In the genomic region with DNA sequence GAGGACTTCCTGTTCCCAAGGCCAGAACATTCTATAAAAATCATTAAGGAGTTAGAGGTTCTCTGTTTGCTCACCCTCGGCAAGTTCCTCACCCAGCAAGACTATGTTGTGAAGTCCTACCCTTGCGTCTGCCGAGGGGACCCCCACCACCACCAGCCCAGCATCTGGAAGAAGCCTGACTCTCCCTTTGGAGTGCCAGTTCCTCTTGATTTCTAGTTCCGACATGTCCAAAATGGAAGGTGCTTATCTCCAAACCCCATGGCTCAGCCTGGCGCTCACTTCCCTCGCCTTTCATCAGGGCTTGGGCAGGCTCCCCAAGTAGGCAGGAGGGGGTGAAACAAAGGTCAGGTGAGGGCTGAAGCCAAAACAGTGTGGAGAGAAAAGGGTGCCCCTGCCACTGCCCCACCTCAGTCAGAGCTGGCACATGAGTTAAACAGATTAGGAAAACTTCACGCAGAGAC, we compare ENCODE assay signal across 21 cellular contexts. TPM values are rescaled to one million over a fixed set of nuclear protein-coding genes. Genes with fewer than 3 reads are reported as not detected.
DNase-seq lines count a peak whose midpoint lies in the region; ATAC-seq, FAIRE-seq and TF ChIP-seq lines count a peak whose summit lies in the region.
"Had no signal": no experiment of that assay in that cellular context is flagged by ENCODE, and none has a peak within 500 bp of the region (broad histone marks: within the 10 kb centered on the region; RNA-seq: fewer than 3 reads in every experiment).

No MANE protein-coding gene starts in this region.

- CTCF ChIA-PET in MCF 10A (lab: Yijun Ruan, JAX) (interaction anchor here (0.9 to 11.0 kb wide), 5 partner anchors 25 to 309 kb away, joined by 3 to 185 read pairs (median 8); partner anchors contain the start of gene BHLHE40), GM10248 (lab: Yijun Ruan, JAX) (interaction anchor here (1.0 to 4.4 kb wide), 4 partner anchors 13 to 308 kb away, joined by 3 to 18 read pairs (median 4); no protein-coding TSS in a partner anchor)

- no peaks in the 10 kb centered on the region for H3K36me3 Mint-ChIP-seq in MCF 10A (ENCODE audit: insufficient read depth, unreplicated experiment)
- H3K36me3 Mint-ChIP-seq in activated T-helper 17 cell treated with anti-CD3 and anti-CD28 coated beads, Interleukin-2, amount 50 U/mL, for 72 hours (ENCODE audit: low read depth): peaks cover 6% of the 10 kb centered on the region

- H3K4me3 ChIP-seq in breast epithelium: no peak overlapping the region
- no peak overlapping the region for H3K4me3 ChIP-seq in keratinocyte (ENCODE audit: control insufficient read depth in 2 of 3, extremely low read depth in 1 of 3, insufficient read depth in 2 of 3, low read depth in 1 of 3, low read length in 3 of 3)
- no peak overlapping the region for H3K4me3 ChIP-seq in transverse colon
- no peak overlapping the region for H3K4me3 ChIP-seq in testis
- H3K4me3 ChIP-seq: body of pancreas, gastroesophageal sphincter, lower lobe of right lung, tibial nerve had no signal

- H3K9ac ChIP-seq in keratinocyte (ENCODE audit: control insufficient read depth, extremely low read depth, insufficient read depth, low read length): peak overlapping the region; percentile 79

- TF ChIP-seq POLR2A in breast epithelium (IDR thresholded peaks at IDR 0.05) (no peak), transverse colon (IDR thresholded peaks at IDR 0.05) (no peak), testis (IDR thresholded peaks at IDR 0.05) (no peak)

- H3K9me3 ChIP-seq in breast epithelium: no peaks in the 10 kb centered on the region
- H3K9me3 ChIP-seq in keratinocyte (ENCODE audit: control insufficient read depth, low read depth, low read length): no peaks in the 10 kb centered on the region
- no peaks in the 10 kb centered on the region for H3K9me3 ChIP-seq in transverse colon
- no peaks in the 10 kb centered on the region for H3K9me3 ChIP-seq in testis
- H3K9me3 ChIP-seq: body of pancreas, gastroesophageal sphincter, lower lobe of right lung, tibial nerve had no signal

- no peaks in the 10 kb centered on the region for H3K9me3 Mint-ChIP-seq in MCF 10A (ENCODE audit: unreplicated experiment)
- H3K9me3 Mint-ChIP-seq in activated T-helper 17 cell treated with anti-CD3 and anti-CD28 coated beads, Interleukin-2, amount 50 U/mL, for 72 hours: no peaks in the 10 kb centered on the region
- H3K9me3 Mint-ChIP-seq: nephron had no signal

- ATAC-seq in activated T-helper 17 cell treated with anti-CD3 and anti-CD28 coated beads, Interleukin-2, amount 50 U/mL, for 72 hours (replicated peaks): no peak
- ATAC-seq in left cardiac atrium: no peak
- ATAC-seq: body of pancreas, gastroesophageal sphincter, lower lobe of right lung had no signal

- WGBS in transverse colon (ENCODE audit: low coverage in 1 of 2), 2 donors: 66 to 74% methylated on average over 3 to 7 of the region's 7 CpGs
- WGBS in testis, 2 donors: 70 to 89% methylated on average over 4 to 7 of the region's 7 CpGs

- no peak for DNase-seq in MCF 10A (ENCODE audit: unreplicated experiment)
- DNase-seq in breast epithelium (ENCODE audit: low spot score in 2 of 2): no peak
- no peak for DNase-seq in keratinocyte (ENCODE audit: low read depth, low spot score)
- no peak for DNase-seq in GM10248 (ENCODE audit: extremely low spot score)
- no peak for DNase-seq in transverse colon
- DNase-seq in left cardiac atrium: no peak
- no peak for DNase-seq in testis
- DNase-seq: activated T-cell treated with anti-CD3 and anti-CD28 coated beads, Interleukin-2, amount 50 U/mL, for 48 hours; AML-193; lower lobe of right lung; MM.1S; NCI-H2081; NCI-H526; OCI-M1; stimulated activated CD4-positive, alpha-beta T cell treated with anti-CD3 and anti-CD28 coated beads, Interleukin-1b, Interleukin-23, amount 100 ng/mL, for 48 hours had no signal

- H3K36me3 ChIP-seq in breast epithelium: no peaks in the 10 kb centered on the region
- H3K36me3 ChIP-seq in keratinocyte (ENCODE audit: control insufficient read depth in 2 of 2, extremely low read depth in 1 of 2, insufficient read depth in 2 of 2, low read length in 2 of 2): no peaks in the 10 kb centered on the region
- no peaks in the 10 kb centered on the region for H3K36me3 ChIP-seq in transverse colon
- H3K36me3 ChIP-seq in testis (ENCODE audit: low read depth, missing control alignments): no peaks in the 10 kb centered on the region
- H3K36me3 ChIP-seq: gastroesophageal sphincter, lower lobe of right lung, tibial nerve had no signal

- H3K4me1 Mint-ChIP-seq in MCF 10A (ENCODE audit: insufficient read depth, unreplicated experiment): peaks cover 55% of the 10 kb centered on the region
- H3K4me1 Mint-ChIP-seq in activated T-helper 17 cell treated with anti-CD3 and anti-CD28 coated beads, Interleukin-2, amount 50 U/mL, for 72 hours: peaks cover 69% of the 10 kb centered on the region

- H3K4me3 Mint-ChIP-seq in MCF 10A (ENCODE audit: unreplicated experiment): no peak overlapping the region
- H3K4me3 Mint-ChIP-seq in activated T-helper 17 cell treated with anti-CD3 and anti-CD28 coated beads, Interleukin-2, amount 50 U/mL, for 72 hours: peak overlapping the region; percentile 82
- H3K4me3 Mint-ChIP-seq: nephron had no signal

- no TSS peak for BruUV-seq in MCF 10A (replicated peaks; lab: Mats Ljungman, UMichigan)

- no peaks in the 10 kb centered on the region for H3K79me2 ChIP-seq in keratinocyte (ENCODE audit: control insufficient read depth, insufficient read depth, low read length)

- no peak for TF ChIP-seq EP300 in transverse colon (IDR thresholded peaks at IDR 0.05; ENCODE audit: low read depth)

- H3K27me3 ChIP-seq in breast epithelium (no peaks in the 10 kb centered on the region), keratinocyte (ENCODE audit: control insufficient read depth, extremely low read depth, insufficient read depth, low read length) (no peaks in the 10 kb centered on the region), transverse colon (no peaks in the 10 kb centered on the region), testis (no peaks in the 10 kb centered on the region)
- H3K27me3 ChIP-seq: body of pancreas, gastroesophageal sphincter, tibial nerve had no signal

- intact Hi-C loops in MCF 10A (cut with micrococcal nuclease) (no loop called here), breast epithelium (cut with DNase I; ENCODE audit: low total_unique reads) (no loop called here), transverse colon (cut with DNase I; ENCODE audit: low total_unique reads) (no loop called here), left cardiac atrium (cut with DNase I) (loop anchor here in 1 of 2 donors (5.0 kb wide), 1 partner anchor 38 kb away; no protein-coding TSS in a partner anchor), testis (cut with DNase I; ENCODE audit: low total_unique reads) (no loop called here)

- peak overlapping the region; percentile 19 for H3K4me2 ChIP-seq in keratinocyte (ENCODE audit: control insufficient read depth, extremely low read depth, insufficient read depth, low read depth, low read length)

- H3K27me3 Mint-ChIP-seq in MCF 10A (ENCODE audit: insufficient read depth, unreplicated experiment): no peaks in the 10 kb centered on the region
- H3K27me3 Mint-ChIP-seq in activated T-helper 17 cell treated with anti-CD3 and anti-CD28 coated beads, Interleukin-2, amount 50 U/mL, for 72 hours: no peaks in the 10 kb centered on the region

- POLR2A ChIA-PET in MCF 10A (lab: Yijun Ruan, JAX): interaction anchor here (1.1 to 8.6 kb wide), 2 partner anchors 39 to 308 kb away, joined by 4 to 251 read pairs; partner anchors contain the start of gene BHLHE40
- POLR2A ChIA-PET in GM10248 (lab: Yijun Ruan, JAX): no interaction called here

- peak overlapping the region; percentile 88 for H3K27ac Mint-ChIP-seq in MCF 10A (ENCODE audit: low read depth, unreplicated experiment)
- peak overlapping the region; percentile 99 for H3K27ac Mint-ChIP-seq in activated T-helper 17 cell treated with anti-CD3 and anti-CD28 coated beads, Interleukin-2, amount 50 U/mL, for 72 hours

- in situ Hi-C loops in transverse colon (cut with MboI; ENCODE audit: low pct_ligation_motif_present in 1 of 4, low pct_unique_long_range_greater_than_20kb in 1 of 4, low sequenced_read_pairs in 3 of 4): no loop called here

- no peak for FAIRE-seq in keratinocyte (lab: Jason Lieb, UNC)
- FAIRE-seq: endometrium had no signal

- H3K9me1 ChIP-seq in keratinocyte (ENCODE audit: control insufficient read depth, extremely low read depth, insufficient read depth, low read length): no peaks in the 10 kb centered on the region

- H4K20me1 ChIP-seq in keratinocyte (ENCODE audit: control insufficient read depth, extremely low read depth, insufficient read depth, low read length): no peaks in the 10 kb centered on the region

- H3K4me1 ChIP-seq in breast epithelium (no peaks in the 10 kb centered on the region), keratinocyte (ENCODE audit: control insufficient read depth, extremely low read depth, insufficient read depth, low read length) (peaks cover 87% of the 10 kb centered on the region), transverse colon (peaks cover 8 to 39% (median 22%) of the 10 kb centered on the region in 4 donors), testis (peaks cover 2% of the 10 kb centered on the region)

- H2AFZ ChIP-seq in keratinocyte (ENCODE audit: control insufficient read depth, low read length): peak overlapping the region; percentile 60

- H3K27ac ChIP-seq in breast epithelium (no peak overlapping the region), keratinocyte (ENCODE audit: control insufficient read depth, insufficient read depth, low read length) (peak overlapping the region; percentile 97), transverse colon (no peak overlapping the region), testis (no peak overlapping the region)
- H3K27ac ChIP-seq: body of pancreas, gastroesophageal sphincter, lower lobe of right lung had no signal

- TF ChIP-seq CTCF in MCF 10A (IDR thresholded peaks at IDR 0.05; ENCODE audit: unreplicated experiment) (no peak), breast epithelium (IDR thresholded peaks at IDR 0.05) (no peak), keratinocyte (optimal IDR thresholded peaks at IDR 0.05 in 1 of 3, IDR thresholded peaks at IDR 0.05 in 1 of 3, conservative IDR thresholded peaks at IDR 0.05 in 1 of 3; ENCODE audit: extremely low read depth in 1 of 3, insufficient read depth in 2 of 3, low read length in 3 of 3) (no peak), GM10248 (IDR thresholded peaks at IDR 0.05; ENCODE audit: control extremely low read depth, extremely low read depth, low read depth, missing control alignments) (no peak), transverse colon (IDR thresholded peaks at IDR 0.05) (no peak), testis (IDR thresholded peaks at IDR 0.05) (no peak)

- dilution Hi-C loops in keratinocyte (cut with MboI; ENCODE audit: extremely low pct_ligation_motif_present, low sequenced_read_pairs): no loop called here

RNA-seq across cellular contexts. Expression of gene BHLHE40, which starts 41.1 kb away (rescaled TPM):
- total RNA-seq in MCF 10A (2022): 16.8 and 27.9 TPM in 2 replicates
- total RNA-seq in breast epithelium: 100 to 1,000 TPM in 2 of 3 donors, 10 to 100 TPM in 1; 13.8 to 177 (median 135) TPM
- total RNA-seq in activated T-helper 17 cell treated with anti-CD3 and anti-CD28 coated beads, Interleukin-2, amount 50 U/mL, for 72 hours: 100 to 1,000 TPM; 217 to 527 TPM
- 73.9 to 95.7 TPM (median 74.3 TPM) in 3 replicates for polyA plus RNA-seq in keratinocyte
- polyA plus RNA-seq in keratinocyte (2011; ENCODE audit: low read depth): 84.5 TPM
- 52.6 and 66.7 TPM in 2 replicates for polyA plus RNA-seq in keratinocyte (2011; cell fraction: cytosol; rRNA removed)
- polyA plus RNA-seq in keratinocyte (2011; cell fraction: nucleus; rRNA removed): 296 and 339 TPM in 2 replicates
- polyA plus RNA-seq in keratinocyte (2012; ENCODE audit: low replicate concordance): 87.7 and 181 TPM in 2 replicates
- polyA minus RNA-seq in keratinocyte: 73.6 to 138 TPM (median 96.1 TPM) in 3 replicates
- polyA minus RNA-seq in keratinocyte (2011; cell fraction: cytosol; rRNA and poly(A)+ RNA removed): 67.1 TPM
- 131 and 207 TPM in 2 replicates for polyA minus RNA-seq in keratinocyte (2011; cell fraction: nucleus; rRNA and poly(A)+ RNA removed)
- 10 to 100 TPM; 13.4 to 50.9 (median 18.0) TPM for total RNA-seq in transverse colon
- total RNA-seq in left cardiac atrium: 10 to 100 TPM; 31.1 to 85.6 TPM
- total RNA-seq in testis: 10 to 100 TPM; 28.7 to 40.6 TPM
- 26.2 TPM for polyA plus RNA-seq in testis (ENCODE audit: insufficient read depth, low read depth, low replicate concordance)
